ENCODE assay signal across 10 cellular contexts in genomic region chr14:21097616-21098133, GRCh38. TPM values are rescaled to one million over a fixed set of nuclear protein-coding genes. Genes with fewer than 3 reads are reported as not detected.
DNase-seq lines count a peak whose midpoint lies in the region; ATAC-seq lines count a peak whose summit lies in the region.
"Had no signal": no experiment of that assay in that cellular context is flagged by ENCODE, and none has a peak within 500 bp of the region (broad histone marks: within the 10 kb centered on the region; RNA-seq: fewer than 3 reads in every experiment).

No MANE protein-coding gene starts in this region.

- no peaks in the 10 kb centered on the region for H3K9me3 ChIP-seq in iPS-20b (ENCODE audit: insufficient read depth, low read depth, low read length)
- H3K9me3 ChIP-seq in stomach smooth muscle (ENCODE audit: control insufficient read depth in 2 of 2, low read length in 2 of 2): no peaks in the 10 kb centered on the region

- ATAC-seq in activated naive CD4-positive, alpha-beta T cell treated with anti-CD3 and anti-CD28 coated beads, Interleukin-2, amount 50 U/mL, for 72 hours: peak in 1 of 2 donors; percentile 5

- H3K4me3 ChIP-seq in iPS-20b (ENCODE audit: low read length) (peak overlapping the region; percentile 88), stomach smooth muscle (ENCODE audit: low read length in 2 of 2) (peak overlapping the region; percentile 34 to 61)

- peak overlapping the region; percentile 95 for H3K9ac ChIP-seq in iPS-20b (ENCODE audit: low read depth, low read length)
- H3K9ac ChIP-seq in stomach smooth muscle (ENCODE audit: low read length in 2 of 2): peak overlapping the region; percentile 60 to 62

- peaks cover 62% of the 10 kb centered on the region for H3K4me1 ChIP-seq in iPS-20b (ENCODE audit: insufficient read depth, low read length)
- peaks cover 35% of the 10 kb centered on the region for H3K4me1 ChIP-seq in stomach smooth muscle (ENCODE audit: control insufficient read depth, insufficient read depth, low read length)

- H3K36me3 ChIP-seq in iPS-20b (ENCODE audit: insufficient read depth, low read depth, low read length) (peaks cover 13% of the 10 kb centered on the region), stomach smooth muscle (ENCODE audit: control insufficient read depth in 2 of 2, insufficient read depth in 2 of 2, low read length in 2 of 2) (no peaks in the 10 kb centered on the region)

- peaks cover 3 to 5% of the 10 kb centered on the region in 2 donors for H3K36me3 Mint-ChIP-seq in activated naive CD4-positive, alpha-beta T cell treated with anti-CD3 and anti-CD28 coated beads, Interleukin-2, amount 50 U/mL, for 72 hours

- DNase-seq in NCI-H345 (lab: John Stamatoyannopoulos, UW) (peak; percentile 34), NCI-H345 treated with DMSO at 0.1 percent for 48 hours (lab: John Stamatoyannopoulos, UW; ENCODE audit: unreplicated experiment) (no peak), GF-D8 (lab: John Stamatoyannopoulos, UW) (no peak), A172 (ENCODE audit: low spot score) (no peak), amniotic stem cell (lab: John Stamatoyannopoulos, UW) (no peak)
- DNase-seq in activated naive CD4-positive, alpha-beta T cell treated with anti-CD3 and anti-CD28 coated beads, Interleukin-2, amount 50 U/mL, for 72 hours (ENCODE audit: low spot score in 2 of 2): no peak

- H3K27me3 ChIP-seq in iPS-20b (ENCODE audit: insufficient read depth, low read length): no peaks in the 10 kb centered on the region
- no peaks in the 10 kb centered on the region for H3K27me3 ChIP-seq in stomach smooth muscle (ENCODE audit: control insufficient read depth in 1 of 2, insufficient read depth in 2 of 2, low read length in 2 of 2)

- no peaks in the 10 kb centered on the region for H3K9me3 Mint-ChIP-seq in activated naive CD4-positive, alpha-beta T cell treated with anti-CD3 and anti-CD28 coated beads, Interleukin-2, amount 50 U/mL, for 72 hours

- peak overlapping the region; percentile 44 to 50 for H3K27ac Mint-ChIP-seq in activated naive CD4-positive, alpha-beta T cell treated with anti-CD3 and anti-CD28 coated beads, Interleukin-2, amount 50 U/mL, for 72 hours

- H3K27ac ChIP-seq in iPS-20b (ENCODE audit: low read length): peak overlapping the region; percentile 70
- H3K27ac ChIP-seq in stomach smooth muscle (ENCODE audit: low read length): peak overlapping the region; percentile 87

RNA-seq across cellular contexts. Expression of gene ZNF219, which starts 0.8 kb away (rescaled TPM):
- 10 to 100 TPM; 10.0 to 21.9 TPM for total RNA-seq in activated naive CD4-positive, alpha-beta T cell treated with anti-CD3 and anti-CD28 coated beads, Interleukin-2, amount 50 U/mL, for 72 hours
- 5.9 and 12.0 TPM in 2 replicates for total RNA-seq in A172 (2014; rRNA removed; shearing (Covaris generic))

RNA-seq across cellular contexts. Expression of gene TMEM253, which starts 3.2 kb away (rescaled TPM):
- total RNA-seq in activated naive CD4-positive, alpha-beta T cell treated with anti-CD3 and anti-CD28 coated beads, Interleukin-2, amount 50 U/mL, for 72 hours: under 1 TPM in 1 of 2 donors, not detected in 1; 0.25 TPM
- 0.17 TPM in 1 of 2 replicates, not detected in the other for total RNA-seq in A172 (2014; rRNA removed; shearing (Covaris generic))
- total RNA-seq: Daoy; T-helper 1 cell treated with Interleukin-12 subunit alpha and Interleukin-12 subunit beta and Interleukin-4 antibody, amounts not matched to agents 30 ng/mL and 1 ng/mL, for 36 hours had no signal

RNA-seq across cellular contexts. Expression of gene ARHGEF40, which starts 27.6 kb away (rescaled TPM):
- total RNA-seq in activated naive CD4-positive, alpha-beta T cell treated with anti-CD3 and anti-CD28 coated beads, Interleukin-2, amount 50 U/mL, for 72 hours: under 1 TPM in 1 of 2 donors, not detected in 1; 0.23 TPM
- total RNA-seq in A172 (2014; rRNA removed; shearing (Covaris generic)): 19.8 and 21.2 TPM in 2 replicates
- total RNA-seq: T-helper 1 cell treated with Interleukin-12 subunit alpha and Interleukin-12 subunit beta and Interleukin-4 antibody, amounts not matched to agents 30 ng/mL and 1 ng/mL, for 36 hours had no signal

RNA-seq across cellular contexts. Expression of gene RNASE8, which starts 40.1 kb away (rescaled TPM):
- total RNA-seq in activated naive CD4-positive, alpha-beta T cell treated with anti-CD3 and anti-CD28 coated beads, Interleukin-2, amount 50 U/mL, for 72 hours: not detected
- total RNA-seq in A172 (2014; rRNA removed; shearing (Covaris generic)): not detected in 2 replicates
- total RNA-seq: Daoy; T-helper 1 cell treated with Interleukin-12 subunit alpha and Interleukin-12 subunit beta and Interleukin-4 antibody, amounts not matched to agents 30 ng/mL and 1 ng/mL, for 36 hours had no signal

RNA-seq across cellular contexts. Expression of gene RNASE7, which starts 55.5 kb away (rescaled TPM):
- not detected for total RNA-seq in activated naive CD4-positive, alpha-beta T cell treated with anti-CD3 and anti-CD28 coated beads, Interleukin-2, amount 50 U/mL, for 72 hours
- not detected in 2 replicates for total RNA-seq in A172 (2014; rRNA removed; shearing (Covaris generic))
- total RNA-seq: Daoy; T-helper 1 cell treated with Interleukin-12 subunit alpha and Interleukin-12 subunit beta and Interleukin-4 antibody, amounts not matched to agents 30 ng/mL and 1 ng/mL, for 36 hours had no signal

Comparison
In these comparisons a context has a peak if more than half of its experiments do, and no peak if none do; other contexts are left out.
1. RNA of gene ARHGEF40, which starts 27.6 kb away (total RNA-seq): 19.8 to 21.2 TPM in A172; 0.23 TPM in activated naive CD4-positive, alpha-beta T cell treated with anti-CD3 and anti-CD28 coated beads, Interleukin-2, amount 50 U/mL, for 72 hours; every median in the first group is over 10 times any median in the second.